In the genomic region with DNA sequence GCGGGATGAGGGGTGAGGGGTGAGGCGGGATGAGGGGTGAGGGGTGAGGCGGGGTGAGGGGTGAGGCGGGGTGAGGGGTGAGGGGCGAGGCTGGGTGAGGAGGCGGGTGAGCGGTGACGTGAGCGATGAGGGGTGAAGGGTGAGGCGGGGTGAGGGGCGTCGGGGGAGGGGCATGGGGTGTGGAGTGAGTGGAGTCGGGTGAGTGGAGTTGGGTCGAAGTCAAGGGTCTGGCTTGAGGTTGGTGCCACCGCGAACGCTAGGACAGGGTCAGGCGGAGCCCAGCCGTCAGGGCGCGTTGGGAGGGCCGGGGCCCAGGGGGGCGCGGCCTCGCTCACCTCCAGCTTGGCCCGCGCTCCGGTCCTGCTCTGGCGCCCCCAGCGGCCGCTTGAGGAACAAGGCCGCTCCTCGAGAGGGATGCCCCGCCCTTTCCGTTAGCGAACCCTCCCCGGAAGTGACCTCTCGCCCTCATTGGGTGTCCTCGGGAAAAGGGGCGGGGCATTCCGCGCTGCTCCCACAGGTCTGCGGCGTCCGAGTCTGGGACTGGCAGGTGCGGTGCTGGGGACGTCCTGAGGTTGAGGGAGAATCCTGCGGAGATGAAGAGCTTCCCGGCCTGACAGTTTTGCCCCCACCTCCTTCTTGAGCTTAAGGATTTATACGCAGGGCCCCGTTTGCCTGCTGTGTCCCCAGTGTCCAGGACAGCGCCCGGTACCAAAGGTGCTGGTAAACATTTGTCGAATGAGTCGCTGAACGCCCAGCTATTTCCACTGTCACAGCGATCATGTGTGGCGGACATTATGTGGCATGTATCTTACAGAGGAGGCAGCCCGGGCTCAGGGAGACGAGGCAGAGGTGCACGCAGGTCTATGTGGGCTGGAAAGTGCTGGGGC, we compare ENCODE assay signal across 8 cellular contexts. TPM values are rescaled to one million over a fixed set of nuclear protein-coding genes. Genes with fewer than 3 reads are reported as not detected.
DNase-seq lines count a peak whose midpoint lies in the region; ATAC-seq, FAIRE-seq and TF ChIP-seq lines count a peak whose summit lies in the region.

A gene with protein sequence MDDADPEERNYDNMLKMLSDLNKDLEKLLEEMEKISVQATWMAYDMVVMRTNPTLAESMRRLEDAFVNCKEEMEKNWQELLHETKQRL (minus strand): TSS at position 397 of the 887 bp plus-strand sequence. CDS start 6,514 bp downstream, outside the sequence.

- no peak within 1 kb of the TSS for H2BK12ac ChIP-seq in H9 (ENCODE audit: insufficient read length, low read depth, low read length)

- DNase-seq in H9, result peak; percentile 97
- peak; percentile 91 for DNase-seq in MG63
- peak; percentile 96 to 98 for DNase-seq in SHP77 (lab: John Stamatoyannopoulos, UW)
- DNase-seq in activated gamma-delta T cell treated with Interleukin-2 at 50 U/mL for 16 hours, result peak; percentile 97
- DNase-seq in foreskin keratinocyte, result peak; percentile 65 to 82

- H3K4me1 Mint-ChIP-seq in H9, result peaks cover 9 to 10% of the 10 kb centered on the region in 2 experiments

- H3T11ph ChIP-seq in H9 (ENCODE audit: low read length), result no peak within 1 kb of the TSS

- H3K4me1 ChIP-seq in H9 (ENCODE audit: insufficient read depth, low read length), result no peaks in the 10 kb centered on the region
- H3K4me1 ChIP-seq in foreskin keratinocyte, result peaks cover 5% of the 10 kb centered on the region
- peaks cover 5% of the 10 kb centered on the region for H3K4me1 ChIP-seq in neuron (ENCODE audit: insufficient read depth, low read length)
- peaks cover 7 to 28% (median 25%) of the 10 kb centered on the region in 5 donors for H3K4me1 ChIP-seq in subcutaneous abdominal adipose tissue (ENCODE audit: control insufficient read depth in 5 of 5, insufficient read depth in 5 of 5, low read length in 5 of 5)

- H3K4me3 ChIP-seq in MG63, result peak within 1 kb of the TSS; percentile 59
- peak within 1 kb of the TSS; percentile 78 for H3K4me3 ChIP-seq in neuron (ENCODE audit: low read length)
- H3K4me3 ChIP-seq in subcutaneous abdominal adipose tissue (ENCODE audit: low read depth in 1 of 5, low read length in 5 of 5), result peak within 1 kb of the TSS; percentile 87 to 98 (median 94)

- peak within 1 kb of the TSS; percentile 81 to 91 for H3K4me3 Mint-ChIP-seq in H9

- no peak within 1 kb of the TSS for H2BK20ac ChIP-seq in H9 (ENCODE audit: low read depth, low read length, poor library complexity, severe bottlenecking)

- H3K9me3 Mint-ChIP-seq in H9, result no peaks in the 10 kb centered on the region

- H3K27me3 ChIP-seq in H9 (ENCODE audit: insufficient read depth, low read length) (no peaks in the 10 kb centered on the region), MG63 (no peaks in the 10 kb centered on the region), foreskin keratinocyte (no peaks in the 10 kb centered on the region), neuron (ENCODE audit: insufficient read depth, low read length) (peaks cover 7% of the 10 kb centered on the region), subcutaneous abdominal adipose tissue (ENCODE audit: control insufficient read depth in 5 of 5, insufficient read depth in 4 of 5, low read length in 5 of 5) (no peaks in the 10 kb centered on the region)

- no peaks in the 10 kb centered on the region for H4K20me1 ChIP-seq in H9 (ENCODE audit: control insufficient read depth, insufficient read depth, insufficient read length)

- H3K79me1 ChIP-seq in H9 (ENCODE audit: insufficient read depth, low read depth, low read length, poor library complexity, severe bottlenecking), result no peaks in the 10 kb centered on the region

- H3K23ac ChIP-seq in H9 (ENCODE audit: insufficient read length, low read depth, low read length), result no peak within 1 kb of the TSS

- no peak within 1 kb of the TSS for H2BK120ac ChIP-seq in H9 (ENCODE audit: low read depth, low read length, poor library complexity, severe bottlenecking)

- peak within 1 kb of the TSS; percentile 91 for H3K4me2 ChIP-seq in H9 (ENCODE audit: insufficient read depth, insufficient read length, low read length)

- peaks cover 43% of the 10 kb centered on the region for H3K27me3 Mint-ChIP-seq in H9 (ENCODE audit: low read depth)

- no peak within 1 kb of the TSS for H2BK15ac ChIP-seq in H9 (ENCODE audit: low read depth, low read length)

- no peak within 1 kb of the TSS for H4K8ac ChIP-seq in H9 (replicated peaks; ENCODE audit: insufficient read length, low read depth, low read length)

- peaks cover 0 to 3% (median 2%) of the 10 kb centered on the region in 3 experiments; a peak in 4 of 7 replicates for H3K36me3 Mint-ChIP-seq in H9 (ENCODE audit: insufficient read depth in 1 of 3, low read depth in 3 of 3)

- no peak within 1 kb of the TSS for H4K5ac ChIP-seq in H9 (ENCODE audit: insufficient read length, low read depth, low read length)

- H3K36me3 ChIP-seq in MG63, result no peaks in the 10 kb centered on the region
- peaks cover 4% of the 10 kb centered on the region for H3K36me3 ChIP-seq in neuron (ENCODE audit: insufficient read depth, low read length)
- H3K36me3 ChIP-seq in subcutaneous abdominal adipose tissue (ENCODE audit: control insufficient read depth in 5 of 5, insufficient read depth in 5 of 5, low read length in 5 of 5), result peaks cover 0 to 1% (median 0%) of the 10 kb centered on the region in 5 donors

- no peak within 1 kb of the TSS for H2AK5ac ChIP-seq in H9 (ENCODE audit: insufficient read length, low read length)

- peak; percentile 87 for FAIRE-seq in G401.6 (lab: Jason Lieb, UNC)

- no peak within 1 kb of the TSS for H4K91ac ChIP-seq in H9 (ENCODE audit: insufficient read length, low read depth, low read length)

- no peaks in the 10 kb centered on the region for H3K79me2 ChIP-seq in H9 (ENCODE audit: insufficient read depth, low read length)

- H3K23me2 ChIP-seq in H9 (ENCODE audit: insufficient read length, low read depth, low read length, poor library complexity, severe bottlenecking), result no peaks in the 10 kb centered on the region

- no peak within 1 kb of the TSS for H3K4ac ChIP-seq in H9 (ENCODE audit: low read depth, low read length)

- H3K27ac ChIP-seq in H9 (ENCODE audit: insufficient read length, low read depth, low read length) (no peak within 1 kb of the TSS), foreskin keratinocyte (no peak within 1 kb of the TSS), subcutaneous abdominal adipose tissue (ENCODE audit: low read depth, low read length) (peak within 1 kb of the TSS; percentile 94)

- TF ChIP-seq CTCF in H9 (conservative IDR thresholded peaks at IDR 0.05), result peak; percentile 97
- TF ChIP-seq CTCF in foreskin keratinocyte (conservative IDR thresholded peaks at IDR 0.05), result peak; percentile 99

- H3K18ac ChIP-seq in H9 (ENCODE audit: insufficient read length, low read depth, low read length), result no peak within 1 kb of the TSS

- H3K14ac ChIP-seq in H9 (ENCODE audit: insufficient read depth, low read length), result no peak within 1 kb of the TSS

- H2AFZ ChIP-seq in H9 (ENCODE audit: low read length) (no peak within 1 kb of the TSS), neuron (ENCODE audit: low read depth, low read length) (peak within 1 kb of the TSS; percentile 74)

- peak; percentile 90 for ATAC-seq in foreskin keratinocyte

- no peak within 1 kb of the TSS for H3K56ac ChIP-seq in H9 (ENCODE audit: insufficient read length, low read depth, low read length)

- H2BK5ac ChIP-seq in H9 (ENCODE audit: insufficient read length, low read length), result no peak within 1 kb of the TSS

- no peak within 1 kb of the TSS for H3K27ac Mint-ChIP-seq in H9

- WGBS in H9 (ENCODE audit: extremely low coverage, insufficient read length, low lambda C conversion rate), result no CpG with 5 or more reads among the region's 61 CpGs

- H3K9me3 ChIP-seq in H9 (ENCODE audit: control insufficient read depth, low read depth, low read length), result no peaks in the 10 kb centered on the region
- H3K9me3 ChIP-seq in MG63, result no peaks in the 10 kb centered on the region
- no peaks in the 10 kb centered on the region for H3K9me3 ChIP-seq in neuron (ENCODE audit: low read length)
- H3K9me3 ChIP-seq in subcutaneous abdominal adipose tissue (ENCODE audit: control insufficient read depth in 5 of 5, low read length in 5 of 5), result no peaks in the 10 kb centered on the region

- H3K9ac ChIP-seq in H9 (ENCODE audit: extremely low read depth, insufficient read length, low read length) (peak within 1 kb of the TSS; percentile 9), subcutaneous abdominal adipose tissue (ENCODE audit: low read length in 5 of 5) (peak within 1 kb of the TSS; percentile 87 to 98 (median 90))

RNA-seq across cellular contexts. Expression of the gene that starts here (rescaled TPM):
- total RNA-seq in H9 (2021), result 0.85 and 0.97 TPM in 2 replicates
- not detected in 2 replicates for total RNA-seq in MG63 (2014; rRNA removed; shearing (Covaris generic); ENCODE audit: low replicate concordance)
- 0.41 TPM in 1 of 2 replicates, not detected in the other for total RNA-seq in foreskin keratinocyte
- 0.34 and 0.46 TPM in 2 replicates for polyA plus RNA-seq in foreskin keratinocyte

Comparison
In these comparisons a context has a peak if more than half of its experiments do, and no peak if none do; other contexts are left out.
1. Peak in DNase-seq, H3K9ac ChIP-seq and H3K4me2 ChIP-seq in H9; RNA of the gene not detected or under 1 TPM.
2. Peak in DNase-seq and H3K4me3 ChIP-seq in MG63; RNA of the gene not detected or under 1 TPM.
3. Peak in DNase-seq and ATAC-seq in foreskin keratinocyte; RNA of the gene not detected or under 1 TPM.